8 cellular contexts compared by ENCODE assay signal in genomic region chr5:149551227-149552037, GRCh38.
DNase-seq lines count a peak whose midpoint lies in the region; ATAC-seq lines count a peak whose summit lies in the region.

Gene CSNK1A1, minus strand, starts transcription at chr5:149551439. Its CDS starts 475 bp downstream, at chr5:149550964.

- DNase-seq in Ammon's horn (ENCODE audit: low spot score) (peak; percentile 98), NCI-H446 treated with DMSO at 0.1 percent for 48 hours (lab: John Stamatoyannopoulos, UW) (peak; percentile 95), cerebellar cortex (ENCODE audit: low spot score) (peak; percentile 98), islet precursor cell (peak; percentile 99)
- peak; percentile 94 to 99 (median 98) for DNase-seq in stimulated activated CD4-positive, alpha-beta T cell treated with anti-CD3 and anti-CD28 coated beads, Interleukin-12 subunit alpha, Interleukin-12 subunit beta, amount 100 ng/mL, for 48 hours (ENCODE audit: low read depth in 2 of 3, low spot score in 1 of 3)

- ATAC-seq in GM19043 (IDR thresholded peaks at IDR 0.05; ENCODE audit: low read depth, unreplicated experiment), result peak; percentile 90
- ATAC-seq in HG03378 (IDR thresholded peaks at IDR 0.05; ENCODE audit: unreplicated experiment), result peak; percentile 86
- peak; percentile 85 to 88 for ATAC-seq in activated CD4-positive, CD25-positive, alpha-beta regulatory T cell treated with anti-CD3 and anti-CD28 coated beads, Interleukin-2, amount 50 U/mL, for 24 hours

Comparison
In these comparisons a context has a peak if more than half of its experiments do, and no peak if none do; other contexts are left out.
1. Peak in every context shown above with its lines: DNase-seq and ATAC-seq.